ENCODE assay signal across 11 cellular contexts in the genomic region with DNA sequence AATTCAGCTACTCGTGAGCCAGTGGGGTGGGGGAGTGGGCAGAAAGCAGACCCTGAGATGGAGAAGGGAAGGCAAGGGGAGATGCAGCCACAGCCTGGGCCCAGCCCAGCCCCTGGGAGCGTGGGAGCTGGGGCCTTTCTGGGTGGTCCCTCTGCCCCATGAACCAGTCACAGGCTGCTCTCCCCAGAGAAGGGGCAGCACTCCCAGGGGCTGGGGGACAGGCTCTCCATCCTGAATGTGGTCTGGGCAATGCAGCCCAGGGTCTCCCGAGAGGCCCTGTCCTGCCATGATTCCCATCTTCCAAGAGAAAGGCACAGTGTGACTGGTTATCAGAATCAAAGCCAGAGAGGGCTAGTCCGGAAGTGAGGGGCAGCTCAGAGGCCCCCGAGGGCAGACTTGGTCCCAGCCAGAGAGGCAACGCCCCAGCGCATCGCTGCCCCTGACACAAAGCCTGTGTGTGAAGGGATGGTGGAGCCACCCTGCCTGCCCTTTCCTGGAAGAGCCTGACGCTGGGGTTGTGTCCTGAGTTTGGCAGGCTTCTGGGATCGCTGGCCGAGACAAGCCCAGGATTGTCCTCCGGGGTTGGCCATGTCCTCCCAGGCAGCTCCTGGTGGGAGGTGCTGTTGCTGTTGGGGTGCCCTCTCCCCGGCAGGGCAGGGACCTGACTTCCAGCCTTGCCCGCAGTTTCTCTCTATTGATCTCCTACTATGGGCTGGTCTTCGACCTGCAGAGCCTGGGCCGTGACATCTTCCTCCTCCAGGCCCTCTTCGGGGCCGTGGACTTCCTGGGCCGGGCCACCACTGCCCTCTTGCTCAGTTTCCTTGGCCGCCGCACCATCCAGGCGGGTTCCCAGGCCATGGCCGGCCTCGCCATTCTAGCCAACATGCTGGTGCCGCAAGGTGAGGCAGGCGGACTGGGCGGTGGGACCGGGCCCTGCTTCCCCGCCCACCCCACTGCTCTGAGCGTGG. TPM values are rescaled to one million over a fixed set of nuclear protein-coding genes. Genes with fewer than 3 reads are reported as not detected.
A peak's percentile ranks its signal among the peaks of the same experiment; 100 is the strongest.
DNase-seq lines count a peak whose midpoint lies in the region; ATAC-seq and TF ChIP-seq lines count a peak whose summit lies in the region.
"Had no signal": no experiment of that assay in that cellular context is flagged by ENCODE, and none has a peak within 500 bp of the region (broad histone marks: within the 10 kb centered on the region; RNA-seq: fewer than 3 reads in every experiment).

No MANE protein-coding gene starts in this region.

- no peaks in the 10 kb centered on the region for H3K9me3 ChIP-seq in right atrium auricular region
- H3K9me3 ChIP-seq in adipocyte (ENCODE audit: control insufficient read depth, low read length), result no peaks in the 10 kb centered on the region
- no peaks in the 10 kb centered on the region for H3K9me3 ChIP-seq in left lung

- H3K4me1 Mint-ChIP-seq in type B pancreatic cell (ENCODE audit: unreplicated experiment), result peaks cover 8% of the 10 kb centered on the region
- H3K4me1 Mint-ChIP-seq in stimulated activated naive B cell treated with anti-CD40 and anti-IgM and Interleukin-4, amounts not matched to agents 10 μg/mL and 1 μg/mL and 100 μg/mL, for 72 hours, result peaks cover 4 to 5% of the 10 kb centered on the region in 2 donors

- H3K9me3 Mint-ChIP-seq in type B pancreatic cell, result no peaks in the 10 kb centered on the region
- H3K9me3 Mint-ChIP-seq in stimulated activated naive B cell treated with anti-CD40 and anti-IgM and Interleukin-4, amounts not matched to agents 10 μg/mL and 1 μg/mL and 100 μg/mL, for 72 hours, result no peaks in the 10 kb centered on the region

- H3K36me3 Mint-ChIP-seq in type B pancreatic cell, result no peaks in the 10 kb centered on the region
- H3K36me3 Mint-ChIP-seq in stimulated activated naive B cell treated with anti-CD40 and anti-IgM and Interleukin-4, amounts not matched to agents 10 μg/mL and 1 μg/mL and 100 μg/mL, for 72 hours, result no peaks in the 10 kb centered on the region

- H3K36me3 ChIP-seq in right atrium auricular region (no peaks in the 10 kb centered on the region), adipocyte (ENCODE audit: control insufficient read depth, insufficient read depth, low read length, severe bottlenecking) (no peaks in the 10 kb centered on the region), left lung (no peaks in the 10 kb centered on the region)

- TF ChIP-seq CTCF in right atrium auricular region (IDR thresholded peaks at IDR 0.05) (no peak), left lung (IDR thresholded peaks at IDR 0.05) (no peak), type B pancreatic cell (conservative IDR thresholded peaks at IDR 0.05) (no peak)

- no peak overlapping the region for H3K4me3 ChIP-seq in right atrium auricular region
- no peak overlapping the region for H3K4me3 ChIP-seq in adipocyte (ENCODE audit: low read length)
- H3K4me3 ChIP-seq in left lung, result no peak overlapping the region

- H3K27me3 ChIP-seq in right atrium auricular region, result no peaks in the 10 kb centered on the region
- H3K27me3 ChIP-seq in adipocyte (replicated peaks; ENCODE audit: control insufficient read depth, insufficient read depth, low read length), result peaks cover 12% of the 10 kb centered on the region
- peaks cover 0 to 5% of the 10 kb centered on the region in 2 donors for H3K27me3 ChIP-seq in left lung

- H3K27ac ChIP-seq in right atrium auricular region, result no peak overlapping the region
- H3K27ac ChIP-seq in left lung, result no peak overlapping the region

- DNase-seq in Right ventricle myocardium superior (no peak), right atrium auricular region (ENCODE audit: low spot score) (no peak), adipocyte (ENCODE audit: low read depth) (no peak), left lung (peak; percentile 32 to 71), type B pancreatic cell (ENCODE audit: extremely low spot score, unreplicated experiment) (no peak), KG1 (lab: John Stamatoyannopoulos, UW) (no peak), HCEC 1CT (no peak)
- no peak for DNase-seq in stimulated activated naive B cell treated with anti-CD40 and anti-IgM and Interleukin-4, amounts not matched to agents 10 μg/mL and 1 μg/mL and 100 μg/mL, for 72 hours
- DNase-seq: AML-193 had no signal

- peak; percentile 13 for ATAC-seq in Right ventricle myocardium superior (ENCODE audit: poor library complexity)
- ATAC-seq in left lung, result peak; percentile 12
- no peak for ATAC-seq in stimulated activated naive B cell treated with anti-CD40 and anti-IgM and Interleukin-4, amounts not matched to agents 10 μg/mL and 1 μg/mL and 100 μg/mL, for 72 hours (replicated peaks)

- H3K27me3 Mint-ChIP-seq in type B pancreatic cell, result no peaks in the 10 kb centered on the region
- H3K27me3 Mint-ChIP-seq in stimulated activated naive B cell treated with anti-CD40 and anti-IgM and Interleukin-4, amounts not matched to agents 10 μg/mL and 1 μg/mL and 100 μg/mL, for 72 hours, result peaks cover 4 to 6% of the 10 kb centered on the region in 2 donors

- no peaks in the 10 kb centered on the region for H3K4me1 ChIP-seq in right atrium auricular region
- H3K4me1 ChIP-seq in adipocyte (ENCODE audit: control insufficient read depth, insufficient read depth, low read length), result peaks cover 5% of the 10 kb centered on the region
- no peaks in the 10 kb centered on the region for H3K4me1 ChIP-seq in left lung

- peak overlapping the region; percentile 61 for H3K4me3 Mint-ChIP-seq in type B pancreatic cell
- H3K4me3 Mint-ChIP-seq in stimulated activated naive B cell treated with anti-CD40 and anti-IgM and Interleukin-4, amounts not matched to agents 10 μg/mL and 1 μg/mL and 100 μg/mL, for 72 hours, result no peak overlapping the region

- intact Hi-C loops in Right ventricle myocardium superior (cut with DNase I), result no loop called here
- intact Hi-C loops in left lung (cut with DNase I), result no loop called here

- peak overlapping the region; percentile 29 for H3K9ac ChIP-seq in adipocyte (ENCODE audit: low read length)

- peak overlapping the region; percentile 93 for H3K27ac Mint-ChIP-seq in type B pancreatic cell
- H3K27ac Mint-ChIP-seq in stimulated activated naive B cell treated with anti-CD40 and anti-IgM and Interleukin-4, amounts not matched to agents 10 μg/mL and 1 μg/mL and 100 μg/mL, for 72 hours, result no peak overlapping the region

RNA-seq across cellular contexts. Expression of gene SLC22A11, which starts 11.5 kb away (rescaled TPM):
- total RNA-seq in Right ventricle myocardium superior (not detected), right atrium auricular region (not detected), left lung (not detected), type B pancreatic cell (ENCODE audit: low replicate concordance) (0.59 and 0.65 TPM in 2 replicates)
- total RNA-seq: LHCN-M2, osteocyte had no signal

RNA-seq across cellular contexts. Expression of gene SLC22A12, which starts 23.8 kb away (rescaled TPM):
- total RNA-seq in Right ventricle myocardium superior (not detected), right atrium auricular region (not detected), left lung (not detected), type B pancreatic cell (ENCODE audit: low replicate concordance) (not detected in 2 replicates)
- total RNA-seq: LHCN-M2, osteocyte had no signal

Comparison
In these comparisons a context has a peak if more than half of its experiments do, and no peak if none do; other contexts are left out.
1. ATAC-seq: peak in Right ventricle myocardium superior (single experiment) and left lung (single experiment); none in stimulated activated naive B cell treated with anti-CD40 and anti-IgM and Interleukin-4, amounts not matched to agents 10 μg/mL and 1 μg/mL and 100 μg/mL, for 72 hours (0 of 2).
2. DNase-seq: peak in left lung (2 of 2); none in Right ventricle myocardium superior (single experiment), right atrium auricular region (single experiment), adipocyte (single experiment), type B pancreatic cell (single experiment), stimulated activated naive B cell treated with anti-CD40 and anti-IgM and Interleukin-4, amounts not matched to agents 10 μg/mL and 1 μg/mL and 100 μg/mL, for 72 hours (single experiment), KG1 (single experiment) and HCEC 1CT (single experiment).